9 cellular contexts compared by ENCODE assay signal in the genomic region with DNA sequence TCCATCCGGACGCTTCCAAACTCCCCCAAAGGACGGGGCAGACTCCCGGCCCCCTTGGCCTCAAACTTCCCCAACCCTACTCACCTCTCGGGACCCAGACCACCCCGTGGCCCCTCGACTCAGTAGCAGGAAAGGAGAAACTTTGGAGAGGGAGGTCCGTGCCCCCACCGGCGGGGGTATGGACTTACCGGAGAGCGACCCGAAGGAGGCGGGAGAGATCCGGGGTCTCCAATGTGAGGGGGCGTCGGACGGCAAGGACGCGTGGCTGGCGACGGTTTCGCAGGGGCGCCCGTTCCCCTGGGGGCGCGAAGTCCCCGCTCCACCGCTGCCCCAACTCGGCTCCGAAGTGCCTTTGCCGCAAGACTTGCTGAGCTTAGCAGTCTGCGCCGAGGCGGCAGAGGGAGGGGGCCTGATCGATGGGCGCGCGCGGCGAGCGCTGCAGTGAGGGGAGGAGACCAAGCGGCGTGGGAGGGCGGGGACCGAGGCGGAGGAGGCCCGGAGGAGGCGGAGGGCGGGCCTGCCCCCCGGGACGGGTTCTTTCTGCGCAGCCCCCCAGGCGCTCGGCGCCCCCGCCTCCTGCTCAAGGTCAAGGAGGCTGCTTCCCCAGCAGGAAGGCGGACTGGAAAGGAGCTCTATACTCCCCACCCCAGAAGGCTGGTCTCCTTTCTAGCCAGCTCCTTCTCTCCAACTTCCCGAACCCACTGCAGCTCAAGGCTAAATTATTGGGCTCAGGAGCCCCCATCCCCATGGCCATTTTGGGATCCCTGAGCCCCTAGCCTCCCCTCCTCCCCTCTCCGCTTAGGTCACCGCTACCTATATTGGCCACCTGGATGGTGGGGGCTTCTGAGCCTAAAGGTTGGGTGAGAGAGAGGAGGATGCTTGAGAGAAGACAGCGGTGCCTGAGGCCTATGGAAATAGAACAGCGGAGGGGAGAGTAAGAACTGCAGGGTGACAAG. TPM values are rescaled to one million over a fixed set of nuclear protein-coding genes. Genes with fewer than 3 reads are reported as not detected.
DNase-seq lines count a peak whose midpoint lies in the region; ATAC-seq and TF ChIP-seq lines count a peak whose summit lies in the region.
"Had no signal": no experiment of that assay in that cellular context is flagged by ENCODE, and none has a peak within 500 bp of the region (broad histone marks: within the 10 kb centered on the region; RNA-seq: fewer than 3 reads in every experiment).

A gene (minus strand): TSS at position 385 of the 956 bp plus-strand sequence. CDS start 104,682 bp downstream, outside the sequence.

- H3K27ac Mint-ChIP-seq in neural crest cell (ENCODE audit: unreplicated experiment): no peak within 1 kb of the TSS
- H3K27ac Mint-ChIP-seq in CD8-positive, alpha-beta T cell: no peak within 1 kb of the TSS

- H3K4me3 Mint-ChIP-seq in neural crest cell: peak within 1 kb of the TSS; percentile 72
- no peak within 1 kb of the TSS for H3K4me3 Mint-ChIP-seq in CD8-positive, alpha-beta T cell

- H3K27me3 ChIP-seq in CD8-positive, alpha-beta T cell (ENCODE audit: insufficient read depth, low read length): peaks cover 25% of the 10 kb centered on the region

- ATAC-seq in HG03139 (IDR thresholded peaks at IDR 0.05; ENCODE audit: unreplicated experiment): no peak
- ATAC-seq in CD8-positive, alpha-beta T cell: no peak

- no peaks in the 10 kb centered on the region for H3K9me3 ChIP-seq in CD8-positive, alpha-beta T cell (ENCODE audit: low read length)

- H3K9me3 Mint-ChIP-seq in neural crest cell: no peaks in the 10 kb centered on the region
- H3K9me3 Mint-ChIP-seq in CD8-positive, alpha-beta T cell: no peaks in the 10 kb centered on the region

- H3K4me1 ChIP-seq in CD8-positive, alpha-beta T cell (ENCODE audit: insufficient read depth, low read length): peaks cover 5% of the 10 kb centered on the region

- CTCF ChIA-PET in CD8-positive, alpha-beta T cell (lab: Charles Lee): interaction anchor here (1.2 to 1.8 kb wide), 2 partner anchors 9 to 11 kb away, joined by 4 to 12 read pairs; no protein-coding TSS in a partner anchor

- no peaks in the 10 kb centered on the region for H3K36me3 Mint-ChIP-seq in neural crest cell (ENCODE audit: low read depth)
- H3K36me3 Mint-ChIP-seq in CD8-positive, alpha-beta T cell: no peaks in the 10 kb centered on the region

- H3K27me3 Mint-ChIP-seq in neural crest cell (ENCODE audit: low read depth): peaks cover 86% of the 10 kb centered on the region
- peaks cover 56% of the 10 kb centered on the region for H3K27me3 Mint-ChIP-seq in CD8-positive, alpha-beta T cell (ENCODE audit: low read depth)

- H3K4me1 Mint-ChIP-seq in neural crest cell: peaks cover 17% of the 10 kb centered on the region
- no peaks in the 10 kb centered on the region for H3K4me1 Mint-ChIP-seq in CD8-positive, alpha-beta T cell (ENCODE audit: low read depth)

- intact Hi-C loops in CD8-positive, alpha-beta T cell (cut with DNase I, micrococcal nuclease): no loop called here

- no peak within 1 kb of the TSS for H3K27ac ChIP-seq in CD8-positive, alpha-beta T cell (ENCODE audit: low read depth, low read length)

- no peak for TF ChIP-seq CTCF in epithelial cell of esophagus (IDR thresholded peaks at IDR 0.05; ENCODE audit: insufficient read depth, low read depth, low read length, missing control alignments)
- TF ChIP-seq CTCF in neural crest cell (conservative IDR thresholded peaks at IDR 0.05): no peak
- no peak for TF ChIP-seq CTCF in CD8-positive, alpha-beta T cell (IDR thresholded peaks at IDR 0.05)

- no peaks in the 10 kb centered on the region for H3K36me3 ChIP-seq in CD8-positive, alpha-beta T cell (ENCODE audit: insufficient read depth, low read length)

- peak; percentile 82 for DNase-seq in NCI-H1436 (lab: John Stamatoyannopoulos, UW)
- no peak for DNase-seq in NCI-H1436 treated with DMSO at 0.1 percent for 48 hours (lab: John Stamatoyannopoulos, UW)
- peak; percentile 67 for DNase-seq in NCI-H748 (lab: John Stamatoyannopoulos, UW; ENCODE audit: unreplicated experiment)
- DNase-seq in epithelial cell of esophagus (ENCODE audit: low read depth): peak; percentile 22
- DNase-seq in neural crest cell (ENCODE audit: low read depth, low spot score): peak; percentile 57
- DNase-seq in CD8-positive, alpha-beta T cell: no peak
- no peak for DNase-seq in SW 1271 (lab: John Stamatoyannopoulos, UW)

- H3K4me3 ChIP-seq in epithelial cell of esophagus (ENCODE audit: low read length): no peak within 1 kb of the TSS
- no peak within 1 kb of the TSS for H3K4me3 ChIP-seq in CD8-positive, alpha-beta T cell (ENCODE audit: low read depth, low read length)

- POLR2A ChIA-PET in CD8-positive, alpha-beta T cell (lab: Charles Lee): no interaction called here

RNA-seq across cellular contexts. Expression of the gene that starts here (rescaled TPM):
- 2.3 and 2.6 TPM in 2 replicates for total RNA-seq in neural crest cell
- total RNA-seq in CD8-positive, alpha-beta T cell: not detected
- total RNA-seq: NCI-H460 had no signal

Comparison
In these comparisons a context has a peak if more than half of its experiments do, and no peak if none do; other contexts are left out.
1. DNase-seq: peak in NCI-H1436 (single experiment), NCI-H748 (single experiment), epithelial cell of esophagus (single experiment) and neural crest cell (single experiment); none in NCI-H1436 treated with DMSO at 0.1 percent for 48 hours (single experiment), CD8-positive, alpha-beta T cell (0 of 7) and SW 1271 (0 of 2).